In genomic region chr7:28062197-28062988, GRCh38 we compare ENCODE assay signal across 8 cellular contexts.
DNase-seq lines count a peak whose midpoint lies in the region; ATAC-seq, FAIRE-seq and TF ChIP-seq lines count a peak whose summit lies in the region.

No MANE protein-coding gene starts in this region.

- H3K9ac ChIP-seq in liver (ENCODE audit: low read depth in 1 of 2, low read length in 2 of 2) = no peak overlapping the region

- H3K4me3 ChIP-seq in DOHH2 (ENCODE audit: low read length) (no peak overlapping the region), liver (ENCODE audit: low read depth in 1 of 3, low read length in 3 of 3) (no peak overlapping the region)

- H3K27ac ChIP-seq in DOHH2 (ENCODE audit: low read depth, low read length) (no peak overlapping the region), liver (ENCODE audit: low read depth in 1 of 2, low read length in 2 of 2) (no peak overlapping the region)

- DNase-seq in NCI-H2081 (lab: John Stamatoyannopoulos, UW) = peak; percentile 68 to 69
- peak; percentile 28 to 33 for DNase-seq in central memory CD8-positive, alpha-beta T cell (ENCODE audit: low spot score in 2 of 2)
- DNase-seq in stimulated activated CD8-positive, alpha-beta memory T cell treated with anti-CD3 and anti-CD28 coated beads, Interleukin-2, amount 100 ng/mL, for 48 hours (ENCODE audit: low read depth in 2 of 2) = peak; percentile 42 to 59

- no peaks in the 10 kb centered on the region for H3K9me3 Mint-ChIP-seq in central memory CD8-positive, alpha-beta T cell

- H3K36me3 Mint-ChIP-seq in central memory CD8-positive, alpha-beta T cell (ENCODE audit: insufficient read depth) = peaks cover 1% of the 10 kb centered on the region

- H3K4me2 ChIP-seq in DOHH2 (ENCODE audit: low read length) = no peak overlapping the region

- ATAC-seq in HG02571 (IDR thresholded peaks at IDR 0.05; ENCODE audit: unreplicated experiment) (peak; percentile 80), GM21825 (IDR thresholded peaks at IDR 0.05; ENCODE audit: unreplicated experiment) (no peak)
- peak; percentile 56 for ATAC-seq in central memory CD8-positive, alpha-beta T cell (replicated peaks; ENCODE audit: extremely low read depth, poor library complexity, severe bottlenecking)

- H3K9me3 ChIP-seq in DOHH2 (ENCODE audit: control insufficient read depth, insufficient read depth, low read length) (0 out of 2 replicates have a peak, but pooled peaks cover 4% of the 10 kb centered on the region), liver (ENCODE audit: control insufficient read depth in 4 of 4, low read length in 3 of 4) (no peaks in the 10 kb centered on the region)

- H3K27me3 ChIP-seq in DOHH2 (ENCODE audit: control insufficient read depth, low read length) (no peaks in the 10 kb centered on the region), liver (ENCODE audit: control insufficient read depth in 4 of 4, insufficient read depth in 4 of 4, low read length in 3 of 4) (no peaks in the 10 kb centered on the region)

- TF ChIP-seq CTCF in DOHH2 (IDR thresholded peaks at IDR 0.05; ENCODE audit: low read depth, low read length, poor library complexity, severe bottlenecking) = peak; percentile 99
- TF ChIP-seq CTCF in liver (IDR thresholded peaks at IDR 0.05; ENCODE audit: low read depth, low read length, missing input control) = peak; percentile 61

- H3K4me3 Mint-ChIP-seq in central memory CD8-positive, alpha-beta T cell = no peak overlapping the region

- H3F3A ChIP-seq in DOHH2 (ENCODE audit: control insufficient read depth, insufficient read depth) = peaks cover 4% of the 10 kb centered on the region

- H4K20me1 ChIP-seq in DOHH2 (ENCODE audit: control insufficient read depth, insufficient read depth, low read depth, low read length) = peaks cover 21% of the 10 kb centered on the region

- H3K4me1 ChIP-seq in DOHH2 (ENCODE audit: control insufficient read depth, low read length) = peaks cover 34% of the 10 kb centered on the region
- peaks cover 0 to 7% (median 2%) of the 10 kb centered on the region in 4 donors for H3K4me1 ChIP-seq in liver (ENCODE audit: control insufficient read depth in 4 of 4, insufficient read depth in 4 of 4, low read length in 3 of 4)

- H3K27ac Mint-ChIP-seq in central memory CD8-positive, alpha-beta T cell (ENCODE audit: low read depth) = no peak overlapping the region

- H3K9me2 ChIP-seq in DOHH2 (replicated peaks; ENCODE audit: control insufficient read depth, low read length) = no peaks in the 10 kb centered on the region

- TF ChIP-seq RAD21 in liver (IDR thresholded peaks at IDR 0.05) = peak; percentile 74 to 83

- 67% methylated on average over 12 of the region's 12 CpGs for whole genome bisulfite sequencing in liver

- H3K36me3 ChIP-seq in DOHH2 (ENCODE audit: control insufficient read depth, low read length) = 0 out of 2 replicates have a peak, but pooled peaks cover 3% of the 10 kb centered on the region
- H3K36me3 ChIP-seq in liver (ENCODE audit: control insufficient read depth in 4 of 4, insufficient read depth in 3 of 4, low read depth in 1 of 4, low read length in 3 of 4) = no peaks in the 10 kb centered on the region

- FAIRE-seq in TTC549 (lab: Jason Lieb, UNC) = peak; percentile 20

- peaks cover 16% of the 10 kb centered on the region for H3K4me1 Mint-ChIP-seq in central memory CD8-positive, alpha-beta T cell

- H3K27me3 Mint-ChIP-seq in central memory CD8-positive, alpha-beta T cell = no peaks in the 10 kb centered on the region

- peaks cover 50% of the 10 kb centered on the region for H3K79me2 ChIP-seq in DOHH2 (ENCODE audit: control insufficient read depth, low read length)

TF ChIP-seq in liver, 16 proteins besides CTCF, POLR2A, EP300 and RAD21:
- TF ChIP-seq NR2F2 (IDR thresholded peaks at IDR 0.05) (no peak), SP1 (IDR thresholded peaks at IDR 0.05) (no peak), REST (IDR thresholded peaks at IDR 0.05) (no peak), EGR1 (IDR thresholded peaks at IDR 0.05; ENCODE audit: low read depth in 2 of 2) (no peak), ZBTB33 (IDR thresholded peaks at IDR 0.05) (no peak), MAX (IDR thresholded peaks at IDR 0.05) (no peak), TAF1 (conservative IDR thresholded peaks at IDR 0.05) (no peak), ATF3 (IDR thresholded peaks at IDR 0.05) (no peak), GABPA (IDR thresholded peaks at IDR 0.05 in 1 of 2, conservative IDR thresholded peaks at IDR 0.05 in 1 of 2) (no peak), FOXA2 (IDR thresholded peaks at IDR 0.05) (no peak), HNF4A (conservative IDR thresholded peaks at IDR 0.05) (no peak), FOXA1 (IDR thresholded peaks at IDR 0.05) (no peak), YY1 (IDR thresholded peaks at IDR 0.05) (no peak), HNF4G (IDR thresholded peaks at IDR 0.05) (no peak), RXRA (IDR thresholded peaks at IDR 0.05) (no peak), JUND (IDR thresholded peaks at IDR 0.05) (no peak)
TF ChIP-seq in liver: peak in this region for 0.
